ENCODE assay signal across 24 cellular contexts in genomic region chr10:70343312-70343711, GRCh38. TPM values are rescaled to one million over a fixed set of nuclear protein-coding genes. Genes with fewer than 3 reads are reported as not detected.
DNase-seq lines count a peak whose midpoint lies in the region; ATAC-seq and TF ChIP-seq lines count a peak whose summit lies in the region.
"Had no signal": no experiment of that assay in that cellular context is flagged by ENCODE, and none has a peak within 500 bp of the region (broad histone marks: within the 10 kb centered on the region; RNA-seq: fewer than 3 reads in every experiment).

No MANE protein-coding gene starts in this region.

- TF ChIP-seq POLR2A in stomach (IDR thresholded peaks at IDR 0.05) (no peak), tibial nerve (IDR thresholded peaks at IDR 0.05) (no peak)

- peaks cover 4% of the 10 kb centered on the region for H3K79me1 ChIP-seq in neuronal stem cell (ENCODE audit: low read depth, low read length)

- no peak overlapping the region for H2AK5ac ChIP-seq in neuronal stem cell (ENCODE audit: low read depth, low read length)

- H3K14ac ChIP-seq in neuronal stem cell (ENCODE audit: low read length), result no peak overlapping the region

- WGBS in heart right ventricle, 2 donors, result 57 to 63% methylated on average over 2 of the region's 2 CpGs
- WGBS in stomach, 5 donors, result 55 to 83% (median 67%) methylated on average over 2 of the region's 2 CpGs
- WGBS in neuronal stem cell (ENCODE audit: extremely low coverage in 2 of 2, insufficient read length in 2 of 2, insufficient replicate concordance in 1 of 2), 2 donors, result no CpG with 5 or more reads among the region's 2 CpGs
- 85 to 95% methylated on average over 2 of the region's 2 CpGs for WGBS in tibial nerve, 2 donors

- DNase-seq in Right ventricle myocardium inferior (ENCODE audit: missing footprints) (no peak), cardiac septum (ENCODE audit: low spot score) (no peak), heart right ventricle (peak in 1 of 2 donors; percentile 53), left lung (no peak), stomach (peak; percentile 36), neuronal stem cell (ENCODE audit: low spot score) (no peak), NCI-H1694 (lab: John Stamatoyannopoulos, UW) (no peak), tibial nerve (ENCODE audit: low spot score in 2 of 2) (no peak)
- DNase-seq: 8988T; AML-193; CD8-positive, alpha-beta T cell; DND-41; H9; MM.1S; NCI-H1048; NCI-H1417 treated with DMSO at 0.1 percent for 48 hours; NCI-H187 treated with DMSO at 0.1 percent for 48 hours; NCI-H510A; NK-92 treated with Interleukin-12 subunit alpha and Interleukin-12 subunit beta, amount 100 ng/mL, for 24 hours had no signal

- H4K8ac ChIP-seq in neuronal stem cell (ENCODE audit: low read depth, low read length), result no peak overlapping the region

- intact Hi-C loops in Right ventricle myocardium inferior (cut with DNase I) (no loop called here), cardiac septum (cut with DNase I) (no loop called here), heart right ventricle (cut with DNase I) (no loop called here), left lung (cut with DNase I) (no loop called here), stomach (cut with DNase I; ENCODE audit: low total_unique reads) (no loop called here)

- peaks cover 0 to 43% (median 12%) of the 10 kb centered on the region in 9 donors for H3K4me1 ChIP-seq in heart right ventricle
- peaks cover 4 to 8% of the 10 kb centered on the region in 2 donors for H3K4me1 ChIP-seq in left lung
- no peaks in the 10 kb centered on the region for H3K4me1 ChIP-seq in stomach
- no peaks in the 10 kb centered on the region for H3K4me1 ChIP-seq in neuronal stem cell (ENCODE audit: control insufficient read depth in 2 of 2, insufficient read depth in 1 of 2, low read depth in 1 of 2, low read length in 2 of 2)
- peaks cover 0 to under 1% (median 0%) of the 10 kb centered on the region in 4 donors for H3K4me1 ChIP-seq in tibial nerve

- no peaks in the 10 kb centered on the region for H3K9me3 ChIP-seq in heart right ventricle
- H3K9me3 ChIP-seq in left lung, result no peaks in the 10 kb centered on the region
- no peaks in the 10 kb centered on the region for H3K9me3 ChIP-seq in stomach
- peaks cover 0 to 3% of the 10 kb centered on the region in 2 donors for H3K9me3 ChIP-seq in neuronal stem cell (replicated peaks in 1 of 2; ENCODE audit: control insufficient read depth in 2 of 2, insufficient read depth in 1 of 2, low read depth in 1 of 2, low read length in 2 of 2)
- no peaks in the 10 kb centered on the region for H3K9me3 ChIP-seq in tibial nerve

- no peak overlapping the region for H3K4me2 ChIP-seq in neuronal stem cell (ENCODE audit: insufficient read depth, low read length, poor library complexity, severe bottlenecking)

- no peak overlapping the region for H2BK12ac ChIP-seq in neuronal stem cell (ENCODE audit: low read length)

- TF ChIP-seq CTCF in heart right ventricle (IDR thresholded peaks at IDR 0.05), result no peak
- TF ChIP-seq CTCF in left lung (IDR thresholded peaks at IDR 0.05), result no peak
- TF ChIP-seq CTCF in stomach (IDR thresholded peaks at IDR 0.05), result no peak
- TF ChIP-seq CTCF in tibial nerve (IDR thresholded peaks at IDR 0.05), result no peak

- ATAC-seq in Right ventricle myocardium inferior (peak; percentile 84), heart right ventricle (peak; percentile 63 to 90 (median 83)), left lung (peak; percentile 58)
- ATAC-seq: CD8-positive, alpha-beta T cell; HepG2; K562; Panc1 had no signal

- no peak overlapping the region for H2BK15ac ChIP-seq in neuronal stem cell (ENCODE audit: low read length)

- H2AFZ ChIP-seq in neuronal stem cell (ENCODE audit: low read length), result no peak overlapping the region
- H2AFZ ChIP-seq: GM23248 had no signal

- no peak overlapping the region for H2BK120ac ChIP-seq in neuronal stem cell (ENCODE audit: low read depth, low read length)

- H3K27ac ChIP-seq in heart right ventricle, result peak overlapping the region in 9 of 10 donors; percentile 20 to 77 (median 63)
- H3K27ac ChIP-seq in left lung, result no peak overlapping the region
- H3K27ac ChIP-seq in stomach, result no peak overlapping the region
- no peak overlapping the region for H3K27ac ChIP-seq in neuronal stem cell (replicated peaks; ENCODE audit: low read length)
- no peak overlapping the region for H3K27ac ChIP-seq in tibial nerve
- H3K27ac ChIP-seq: GM23248, HL-60 had no signal

- no peak overlapping the region for H3K23ac ChIP-seq in neuronal stem cell (ENCODE audit: low read depth, low read length, poor library complexity)

- H3K4ac ChIP-seq in neuronal stem cell (ENCODE audit: low read length), result no peak overlapping the region

- H3K18ac ChIP-seq in neuronal stem cell (ENCODE audit: low read length), result no peak overlapping the region

- no peak for TF ChIP-seq EP300 in stomach (IDR thresholded peaks at IDR 0.05)
- TF ChIP-seq EP300 in tibial nerve (IDR thresholded peaks at IDR 0.05), result no peak

- no peak overlapping the region for H3K4me3 ChIP-seq in heart right ventricle
- H3K4me3 ChIP-seq in left lung, result no peak overlapping the region
- no peak overlapping the region for H3K4me3 ChIP-seq in stomach
- no peak overlapping the region for H3K4me3 ChIP-seq in neuronal stem cell (ENCODE audit: low read length in 2 of 2)
- no peak overlapping the region for H3K4me3 ChIP-seq in tibial nerve
- H3K4me3 ChIP-seq: GM23248, K562 had no signal

- H3K9ac ChIP-seq in neuronal stem cell (ENCODE audit: low read depth, low read length, poor library complexity), result no peak overlapping the region
- H3K9ac ChIP-seq: GM23248 had no signal

- H3K36me3 ChIP-seq in heart right ventricle (peaks cover 0 to 20% (median 0%) of the 10 kb centered on the region in 9 donors), left lung (peaks cover 0 to 8% of the 10 kb centered on the region in 2 donors), stomach (peaks cover 0 to 21% (median 15%) of the 10 kb centered on the region in 4 donors), neuronal stem cell (replicated peaks in 1 of 2; ENCODE audit: control insufficient read depth in 2 of 2, insufficient read depth in 2 of 2, low read length in 2 of 2) (peaks cover 12 to 23% of the 10 kb centered on the region in 2 donors), tibial nerve (peaks cover 0 to 11% (median 0%) of the 10 kb centered on the region in 3 donors)

- no peak overlapping the region for H2BK5ac ChIP-seq in neuronal stem cell (ENCODE audit: low read length)

- H3K27me3 ChIP-seq in heart right ventricle, result peaks cover 0 to 30% (median 0%) of the 10 kb centered on the region in 7 donors
- no peaks in the 10 kb centered on the region for H3K27me3 ChIP-seq in left lung
- H3K27me3 ChIP-seq in stomach, result no peaks in the 10 kb centered on the region
- H3K27me3 ChIP-seq in neuronal stem cell (ENCODE audit: control insufficient read depth in 3 of 3, insufficient read depth in 3 of 3, low read depth in 1 of 3, low read length in 3 of 3), result no peaks in the 10 kb centered on the region
- H3K27me3 ChIP-seq in tibial nerve, result no peaks in the 10 kb centered on the region

- no peak overlapping the region for H4K91ac ChIP-seq in neuronal stem cell (ENCODE audit: low read depth, low read length, poor library complexity)

RNA-seq across cellular contexts. Expression of gene LRRC20, which starts 39.1 kb away (rescaled TPM):
- total RNA-seq in Right ventricle myocardium inferior (60.1 TPM), cardiac septum (46.3 TPM), heart right ventricle (10 to 100 TPM; 39.9 to 73.8 (median 58.2) TPM), left lung (10 to 100 TPM; 22.9 to 26.6 TPM), stomach (10 to 100 TPM in 1 of 5 donors, 1 to 10 TPM in 3, under 1 TPM in 1; 0.29 to 47.8 (median 2.3) TPM), tibial nerve (10 to 100 TPM in 1 of 4 donors, 1 to 10 TPM in 3; 4.4 to 11.1 (median 8.6) TPM)
- polyA plus RNA-seq in heart right ventricle (10 to 100 TPM; 11.0 to 13.8 TPM), stomach (1 to 10 TPM; 3.3 to 6.1 (median 4.0) TPM)
- polyA plus RNA-seq in neuronal stem cell (2013, experiment 1 of 2), result 38.9 TPM
- polyA plus RNA-seq in neuronal stem cell (2013, experiment 2 of 2), result 39.0 TPM

RNA-seq across cellular contexts. Expression of gene NPFFR1, which starts 59.5 kb away (rescaled TPM):
- total RNA-seq in Right ventricle myocardium inferior, result not detected
- total RNA-seq in cardiac septum, result not detected
- under 1 TPM in 1 of 10 donors, not detected in 9; 0.07 TPM for total RNA-seq in heart right ventricle
- not detected for polyA plus RNA-seq in heart right ventricle
- total RNA-seq in left lung, result under 1 TPM; 0.20 to 0.21 TPM
- total RNA-seq in stomach, result under 1 TPM in 2 of 5 donors, not detected in 3; under 0.01 to 0.45 TPM
- polyA plus RNA-seq in stomach, result under 1 TPM in 1 of 3 donors, not detected in 2; 0.05 TPM
- 0.06 TPM for polyA plus RNA-seq in neuronal stem cell (2013, experiment 1 of 2)
- polyA plus RNA-seq in neuronal stem cell (2013, experiment 2 of 2), result 0.06 TPM
- total RNA-seq in tibial nerve, result 1 to 10 TPM; 1.8 to 5.7 (median 4.4) TPM
- total RNA-seq: CD8-positive, alpha-beta T cell; GM23248; H9 had no signal
- polyA plus RNA-seq: GM23248, HepG2, K562 had no signal

Comparison
In these comparisons a context has a peak if more than half of its experiments do, and no peak if none do; other contexts are left out.
1. H3K27ac ChIP-seq: peak in heart right ventricle (9 of 10); none in left lung (0 of 2), stomach (0 of 5), neuronal stem cell (single experiment) and tibial nerve (0 of 4).
2. Peak in every context shown above with its lines, with median percentiles within 50 percentile points of each other: ATAC-seq.